1 cellular context compared by ENCODE assay signal in genomic region chr11:70233511-70233919, GRCh38.
TF ChIP-seq lines count a peak whose summit lies in the region.

No MANE protein-coding gene starts in this region.

TF ChIP-seq in HepG2, 621 proteins besides CTCF, POLR2A, EP300 and RAD21:
- TF ChIP-seq TBX3 (IDR thresholded peaks at IDR 0.05; ENCODE audit: borderline replicate concordance) (0 out of 2 replicates have a peak, but pooled peaks have one; percentile 57), BHLHE40 (IDR thresholded peaks at IDR 0.05; ENCODE audit: low read length) (0 out of 2 replicates have a peak, but pooled peaks have one; percentile 14), TGIF2 (CRISPR knock-in tag; IDR thresholded peaks at IDR 0.05) (no peak), ZNF646 (CRISPR knock-in tag; IDR thresholded peaks at IDR 0.05) (no peak), FOSL2 (CRISPR knock-in tag; IDR thresholded peaks at IDR 0.05) (peak; percentile 65), ZNF230 (CRISPR knock-in tag; IDR thresholded peaks at IDR 0.05) (no peak)
